21 cellular contexts compared by ENCODE assay signal in genomic region chr10:34711500-34711899, GRCh38.
DNase-seq lines count a peak whose midpoint lies in the region; ATAC-seq, FAIRE-seq and TF ChIP-seq lines count a peak whose summit lies in the region.
"Had no signal": no experiment of that assay in that cellular context is flagged by ENCODE, and none has a peak within 500 bp of the region (broad histone marks: within the 10 kb centered on the region; RNA-seq: fewer than 3 reads in every experiment).

No MANE protein-coding gene starts in this region.

- H3K27me3 Mint-ChIP-seq in endodermal cell (ENCODE audit: insufficient read depth) = no peaks in the 10 kb centered on the region

- no peak overlapping the region for H3K27ac ChIP-seq in endodermal cell (ENCODE audit: low read depth, low read length)
- H3K27ac ChIP-seq in pancreas = no peak overlapping the region
- H3K27ac ChIP-seq: VCaP had no signal

- H3K36me3 Mint-ChIP-seq in endodermal cell (ENCODE audit: low read depth) = no peaks in the 10 kb centered on the region
- H3K36me3 Mint-ChIP-seq: activated CD4-positive, alpha-beta memory T cell treated with anti-CD3 and anti-CD28 coated beads for 36 hours; activated naive CD4-positive, alpha-beta T cell treated with anti-CD3 and anti-CD28 coated beads, Interleukin-2, amount 10 ng/mL, durations not matched to agents 7 days and 5 days had no signal

- DNase-seq in COLO829 (ENCODE audit: low spot score) (peak; percentile 40), endodermal cell (no peak), left cardiac atrium (no peak), pancreas (no peak), amniotic stem cell (lab: John Stamatoyannopoulos, UW) (no peak), G401 (ENCODE audit: low spot score) (no peak), DMS 273 treated with DMSO at 0.1 percent for 48 hours (lab: John Stamatoyannopoulos, UW) (no peak)
- no peak for DNase-seq in stimulated activated CD4-positive, alpha-beta T cell treated with anti-CD3 and anti-CD28 coated beads, Interleukin-15, amount 100 ng/mL, for 24 hours
- DNase-seq: activated CD4-positive, alpha-beta memory T cell treated with anti-CD3 and anti-CD28 coated beads for 36 hours; activated naive CD4-positive, alpha-beta T cell treated with anti-CD3 and anti-CD28 coated beads, Interleukin-2, amount 10 ng/mL, durations not matched to agents 7 days and 5 days; activated T-cell treated with anti-CD3 and anti-CD28 coated beads, Interleukin-2, amount 50 U/mL, for 1 hour; C1 segment of cervical spinal cord; Kasumi-1; NCI-H1105 treated with DMSO at 0.1 percent for 48 hours; NCI-H524; SIG-M5; small intestine; stimulated activated CD8-positive, alpha-beta memory T cell treated with anti-CD3 and anti-CD28 coated beads, Interleukin-4, amount 100 ng/mL, for 48 hours had no signal

- H3K4me1 ChIP-seq in endodermal cell (ENCODE audit: control insufficient read depth, insufficient read depth, low read length) (peaks cover 3% of the 10 kb centered on the region), pancreas (peaks cover 9 to 31% (median 13%) of the 10 kb centered on the region in 3 donors)

- peak; percentile 34 to 46 for ATAC-seq in left cardiac atrium
- peak in 3 of 4 donors; percentile 16 to 57 (median 27) for ATAC-seq in pancreas

- no peak overlapping the region for H3K9ac ChIP-seq in endodermal cell (ENCODE audit: extremely low read depth, low read length, poor library complexity, severe bottlenecking)

- H3K9me3 ChIP-seq in endodermal cell (ENCODE audit: control insufficient read depth, low read length) (no peaks in the 10 kb centered on the region), pancreas (no peaks in the 10 kb centered on the region)

- no peak for FAIRE-seq in pancreas (lab: Jason Lieb, UNC)
- FAIRE-seq: GM12891, small intestine had no signal

- peaks cover 28% of the 10 kb centered on the region for H3K4me1 Mint-ChIP-seq in endodermal cell
- H3K4me1 Mint-ChIP-seq: activated naive CD4-positive, alpha-beta T cell treated with anti-CD3 and anti-CD28 coated beads, Interleukin-2, amount 10 ng/mL, durations not matched to agents 7 days and 5 days had no signal

- TF ChIP-seq CTCF in endodermal cell (conservative IDR thresholded peaks at IDR 0.05) (no peak), pancreas (IDR thresholded peaks at IDR 0.05) (no peak)

- 94 to 100% methylated on average over 1 to 3 of the region's 3 CpGs for WGBS in endodermal cell (ENCODE audit: insufficient coverage in 1 of 2, insufficient read length in 1 of 2), 2 experiments
- WGBS in pancreas, 2 donors = 40 to 51% methylated on average over 3 of the region's 3 CpGs

- intact Hi-C loops in left cardiac atrium (cut with DNase I) = no loop called here
- intact Hi-C loops in pancreas (cut with DNase I) = no loop called here

- H3K27ac Mint-ChIP-seq in endodermal cell = peak overlapping the region; percentile 49
- H3K27ac Mint-ChIP-seq: activated CD4-positive, alpha-beta memory T cell treated with anti-CD3 and anti-CD28 coated beads for 36 hours; activated naive CD4-positive, alpha-beta T cell treated with anti-CD3 and anti-CD28 coated beads, Interleukin-2, amount 10 ng/mL, durations not matched to agents 7 days and 5 days; T-helper 1 cell treated with Interleukin-12 subunit alpha and Interleukin-12 subunit beta and Interleukin-4 antibody, amounts not matched to agents 30 μg/mL and 1 μg/mL, for 36 hours had no signal

- H3K36me3 ChIP-seq in endodermal cell (ENCODE audit: control insufficient read depth, insufficient read depth, low read length) (no peaks in the 10 kb centered on the region), pancreas (no peaks in the 10 kb centered on the region)

- peaks cover 3% of the 10 kb centered on the region for H3K9me3 Mint-ChIP-seq in endodermal cell
- H3K9me3 Mint-ChIP-seq: activated CD4-positive, alpha-beta memory T cell treated with anti-CD3 and anti-CD28 coated beads for 36 hours; activated naive CD4-positive, alpha-beta T cell treated with anti-CD3 and anti-CD28 coated beads, Interleukin-2, amount 10 ng/mL, durations not matched to agents 7 days and 5 days; T-helper 1 cell treated with Interleukin-12 subunit alpha and Interleukin-12 subunit beta and Interleukin-4 antibody, amounts not matched to agents 30 μg/mL and 1 μg/mL, for 36 hours had no signal

- H3K4me3 ChIP-seq in endodermal cell (ENCODE audit: low read length) (no peak overlapping the region), pancreas (no peak overlapping the region)

- in situ Hi-C loops in G401 (cut with HindIII; ENCODE audit: low sequenced_read_pairs) = no loop called here

- H3K27me3 ChIP-seq in endodermal cell (ENCODE audit: control insufficient read depth, insufficient read depth, low read length, poor library complexity, severe bottlenecking) (no peaks in the 10 kb centered on the region), pancreas (no peaks in the 10 kb centered on the region)

- no peak overlapping the region for H3K4me3 Mint-ChIP-seq in endodermal cell
- H3K4me3 Mint-ChIP-seq: activated CD4-positive, alpha-beta memory T cell treated with anti-CD3 and anti-CD28 coated beads for 36 hours; activated naive CD4-positive, alpha-beta T cell treated with anti-CD3 and anti-CD28 coated beads, Interleukin-2, amount 10 ng/mL, durations not matched to agents 7 days and 5 days; T-helper 1 cell treated with Interleukin-12 subunit alpha and Interleukin-12 subunit beta and Interleukin-4 antibody, amounts not matched to agents 30 μg/mL and 1 μg/mL, for 36 hours had no signal
